Comparison of ENCODE assay signal across 16 cellular contexts in the genomic region with DNA sequence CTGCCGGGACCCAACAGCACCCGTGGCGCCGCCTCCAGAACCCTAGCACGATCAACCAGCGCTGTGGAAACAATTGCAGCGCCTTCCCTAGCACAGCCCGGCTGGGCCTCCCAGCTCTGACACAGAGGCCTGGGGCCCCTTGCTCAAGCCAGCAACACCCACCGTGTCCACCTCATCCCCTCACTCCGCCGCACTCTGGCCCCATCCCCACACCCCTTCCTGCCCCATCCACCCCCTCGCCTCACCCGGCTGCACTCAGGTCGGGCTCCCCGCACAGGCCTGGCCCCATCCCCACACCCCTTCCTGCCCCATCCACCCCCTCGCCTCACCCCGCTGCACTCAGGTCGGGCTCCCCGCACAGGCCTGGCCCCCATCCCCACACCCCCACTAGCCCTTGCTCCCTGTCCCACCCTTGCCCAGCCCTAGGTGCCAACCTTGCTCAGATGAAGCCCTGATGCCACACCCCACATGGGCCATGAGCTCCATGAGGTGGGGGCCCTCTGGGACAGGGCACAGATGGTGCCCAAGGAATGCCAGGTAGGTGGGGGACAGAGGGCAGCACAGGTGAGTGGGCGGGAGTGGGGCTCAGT. TPM values are rescaled to one million over a fixed set of nuclear protein-coding genes. Genes with fewer than 3 reads are reported as not detected.
"Had no signal": no experiment of that assay in that cellular context is flagged by ENCODE, and none has a peak within 500 bp of the region (broad histone marks: within the 10 kb centered on the region; RNA-seq: fewer than 3 reads in every experiment).

No MANE protein-coding gene starts in this region.

- H3K4me3 ChIP-seq: heart left ventricle, tibial artery had no signal

- H3K27ac ChIP-seq: brain microvascular endothelial cell, epithelial cell of prostate, heart left ventricle, tibial artery had no signal

- DNase-seq: activated CD4-positive, alpha-beta T cell treated with anti-CD3 and anti-CD28 coated beads, Interleukin-2, amount 50 U/mL, for 4 hours; activated gamma-delta T cell; activated naive CD8-positive, alpha-beta T cell treated with anti-CD3 and anti-CD28 coated beads for 36 hours; activated T-cell treated with anti-CD3 and anti-CD28 coated beads, Interleukin-2, amount 50 U/mL, for 4 hours; brain microvascular endothelial cell; dermis blood vessel endothelial cell; effector memory CD8-positive, alpha-beta T cell; SK-N-SH; stimulated activated CD4-positive, alpha-beta T cell treated with anti-CD3 and anti-CD28 coated beads, Interleukin-12 subunit alpha, Interleukin-12 subunit beta, amount 100 ng/mL, for 4 hours; stimulated activated CD4-positive, alpha-beta T cell treated with anti-CD3 and anti-CD28 coated beads, Interleukin-2, amount 100 ng/mL, for 24 hours; T1000; tibial artery had no signal

- H3K9me3 ChIP-seq: heart left ventricle, SK-N-SH, tibial artery had no signal

- H3K27me3 ChIP-seq: brain microvascular endothelial cell had no signal

- H3K36me3 ChIP-seq: brain microvascular endothelial cell, heart left ventricle, tibial artery had no signal

- H3K9me2 ChIP-seq: SK-N-SH had no signal

- H3K4me2 ChIP-seq: SK-N-SH had no signal

- H3K4me1 ChIP-seq: tibial artery had no signal

RNA-seq across cellular contexts. Expression of a gene that starts 28.7 kb away (rescaled TPM):
- total RNA-seq: dermis blood vessel endothelial cell; fibroblast of lung; naive thymus-derived CD8-positive, alpha-beta T cell had no signal
